In genomic region chr12:80269953-80270552, GRCh38 we compare ENCODE assay signal across 9 cellular contexts.
DNase-seq lines count a peak whose midpoint lies in the region; ATAC-seq, FAIRE-seq and TF ChIP-seq lines count a peak whose summit lies in the region.
"Had no signal": no experiment of that assay in that cellular context is flagged by ENCODE, and none has a peak within 500 bp of the region (broad histone marks: within the 10 kb centered on the region; RNA-seq: fewer than 3 reads in every experiment).

No MANE protein-coding gene starts in this region.

- H3K27ac Mint-ChIP-seq in nephron, result no peak overlapping the region
- H3K27ac Mint-ChIP-seq: stimulated activated naive CD8-positive, alpha-beta T cell treated with anti-CD3 and anti-CD28 coated beads, Interleukin-15, Interleukin-2, amounts not matched to agents 100 ng/mL and 50 ng/mL, for 24 hours had no signal

- DNase-seq in A549 (ENCODE audit: low read depth in 1 of 2, low spot score in 1 of 2) (peak; percentile 14 to 55), OCI-M1 (lab: John Stamatoyannopoulos, UW) (peak; percentile 62), epithelial cell of proximal tubule (ENCODE audit: low read depth) (no peak), activated gamma-delta T cell (lab: John Stamatoyannopoulos, UW) (no peak)

- H3K4me1 Mint-ChIP-seq in nephron, result peaks cover 13% of the 10 kb centered on the region

- TF ChIP-seq CTCF in A549 (IDR thresholded peaks at IDR 0.05), result peak; percentile 86
- peak; percentile 64 for TF ChIP-seq CTCF in GM12873 (IDR thresholded peaks at IDR 0.05; ENCODE audit: insufficient read depth, low read depth, low read length, missing control alignments)
- TF ChIP-seq CTCF in epithelial cell of proximal tubule (conservative IDR thresholded peaks at IDR 0.05; ENCODE audit: low read depth, low read length), result peak; percentile 73
- TF ChIP-seq CTCF in nephron (IDR thresholded peaks at IDR 0.05; ENCODE audit: unreplicated experiment in 3 of 3), result peak; percentile 68 to 75 (median 71)

- no peak overlapping the region for H3K4me3 ChIP-seq in A549
- H3K4me3 ChIP-seq in epithelial cell of proximal tubule (ENCODE audit: low read depth, low read length), result no peak overlapping the region

- H3K4me1 ChIP-seq in A549, result peaks cover 15% of the 10 kb centered on the region

- no peak overlapping the region for H3K27ac ChIP-seq in A549

- H3K36me3 Mint-ChIP-seq in nephron (ENCODE audit: low read depth), result no peaks in the 10 kb centered on the region

- FAIRE-seq in A549 (lab: Jason Lieb, UNC), result no peak

- H3K4me3 Mint-ChIP-seq in nephron, result no peak overlapping the region
- H3K4me3 Mint-ChIP-seq: stimulated activated naive CD8-positive, alpha-beta T cell treated with anti-CD3 and anti-CD28 coated beads, Interleukin-15, Interleukin-2, amounts not matched to agents 100 ng/mL and 50 ng/mL, for 24 hours had no signal

- no peak for TF ChIP-seq POLR2A in A549 (IDR thresholded peaks at IDR 0.05; ENCODE audit: low read length)

- POLR2A ChIA-PET in A549 (lab: Yijun Ruan, JAX), result interaction anchor here (1.3 kb wide), 1 partner anchor 75 kb away, joined by 6 read pairs; no protein-coding TSS in a partner anchor

- H3K4me2 ChIP-seq in A549, result peak overlapping the region; percentile 33; the same call in 1 of the 3 replicates

- no peak for TF ChIP-seq EP300 in A549 (IDR thresholded peaks at IDR 0.05)

- TF ChIP-seq RAD21 in A549 (conservative IDR thresholded peaks at IDR 0.05 in 1 of 2, IDR thresholded peaks at IDR 0.05 in 1 of 2), result peak; percentile 76 to 80

- CTCF ChIA-PET in A549 (lab: Yijun Ruan, JAX), result interaction anchor here (0.6 to 4.8 kb wide), 40 partner anchors 8 to 1748 kb away, joined by 3 to 44 read pairs (median 3); no protein-coding TSS in a partner anchor

- WGBS in A549 (ENCODE audit: missing lambda C conversion rate), result 17% methylated on average over 4 of the region's 4 CpGs

- H3K9me3 Mint-ChIP-seq in nephron, result no peaks in the 10 kb centered on the region
- H3K9me3 Mint-ChIP-seq: stimulated activated naive CD8-positive, alpha-beta T cell treated with anti-CD3 and anti-CD28 coated beads, Interleukin-15, Interleukin-2, amounts not matched to agents 100 ng/mL and 50 ng/mL, for 24 hours had no signal

- no peaks in the 10 kb centered on the region for H3K27me3 Mint-ChIP-seq in nephron (ENCODE audit: low read depth)

- no peaks in the 10 kb centered on the region for H3K9me3 ChIP-seq in A549

- peak; percentile 78 to 90 for ATAC-seq in A549
- peak; percentile 70 for ATAC-seq in HG03439 (IDR thresholded peaks at IDR 0.05; ENCODE audit: unreplicated experiment)
- ATAC-seq in GM21367 (IDR thresholded peaks at IDR 0.05; ENCODE audit: unreplicated experiment), result no peak

TF ChIP-seq in A549, 52 proteins besides CTCF, POLR2A, EP300 and RAD21:
- peak; percentile 71 for TF ChIP-seq SMC3 (IDR thresholded peaks at IDR 0.05)
- no peak for TF ChIP-seq ZC3H11A (IDR thresholded peaks at IDR 0.05)
- no peak for TF ChIP-seq CHD4 (IDR thresholded peaks at IDR 0.05; ENCODE audit: borderline replicate concordance)
- TF ChIP-seq, protein P1, sequence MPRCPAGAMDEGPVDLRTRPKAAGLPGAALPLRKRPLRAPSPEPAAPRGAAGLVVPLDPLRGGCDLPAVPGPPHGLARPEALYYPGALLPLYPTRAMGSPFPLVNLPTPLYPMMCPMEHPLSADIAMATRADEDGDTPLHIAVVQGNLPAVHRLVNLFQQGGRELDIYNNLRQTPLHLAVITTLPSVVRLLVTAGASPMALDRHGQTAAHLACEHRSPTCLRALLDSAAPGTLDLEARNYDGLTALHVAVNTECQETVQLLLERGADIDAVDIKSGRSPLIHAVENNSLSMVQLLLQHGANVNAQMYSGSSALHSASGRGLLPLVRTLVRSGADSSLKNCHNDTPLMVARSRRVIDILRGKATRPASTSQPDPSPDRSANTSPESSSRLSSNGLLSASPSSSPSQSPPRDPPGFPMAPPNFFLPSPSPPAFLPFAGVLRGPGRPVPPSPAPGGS (IDR thresholded peaks at IDR 0.05), result no peak
- no peak for TF ChIP-seq KDM5A (IDR thresholded peaks at IDR 0.05)
- no peak for TF ChIP-seq NPAS2 (CRISPR knock-in tag; IDR thresholded peaks at IDR 0.05; ENCODE audit: borderline replicate concordance)
- TF ChIP-seq ELK1 (IDR thresholded peaks at IDR 0.05; ENCODE audit: low read depth, low read length), result no peak

Comparison
In these comparisons a context has a peak if more than half of its experiments do, and no peak if none do; other contexts are left out.
1. DNase-seq: peak in A549 (2 of 2) and OCI-M1 (single experiment); none in epithelial cell of proximal tubule (single experiment) and activated gamma-delta T cell (single experiment).
2. Peak in every context shown above with its lines, with median percentiles within 50 percentile points of each other: CTCF ChIP-seq.